ENCODE assay signal across 9 cellular contexts in the genomic region with DNA sequence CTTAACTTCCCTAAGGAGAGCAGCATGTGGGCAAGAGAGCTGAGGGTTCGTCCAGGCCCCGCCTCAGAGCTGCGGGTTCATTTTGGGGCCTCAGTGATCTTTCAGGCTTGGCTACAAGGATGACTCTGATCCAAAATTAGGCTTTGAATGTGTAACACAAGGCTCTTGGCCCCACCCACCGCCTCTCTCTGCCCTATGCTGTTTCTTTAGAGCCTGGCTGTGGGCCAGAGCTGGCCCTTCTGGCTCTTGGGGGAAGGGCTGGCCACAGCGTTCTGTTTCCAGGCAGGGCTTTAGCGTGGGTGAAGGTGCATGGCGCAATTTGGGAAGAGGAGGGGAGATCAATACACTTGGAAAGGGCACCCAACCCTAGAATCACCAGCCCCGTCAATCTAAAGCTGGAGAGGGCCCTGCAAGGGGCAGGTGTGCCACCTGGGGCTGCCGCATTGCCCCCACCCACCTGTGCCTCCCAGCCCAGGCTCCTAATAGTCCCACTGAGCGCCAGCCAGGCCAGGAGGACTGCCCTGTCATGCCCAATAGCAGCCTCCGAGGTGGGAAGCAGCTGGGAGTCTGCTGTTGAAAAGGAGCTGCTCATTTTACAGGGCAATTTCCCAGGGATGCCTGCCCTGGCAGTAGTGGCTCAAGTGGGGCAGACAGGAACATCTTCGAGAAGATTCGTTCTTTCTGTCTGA.
DNase-seq lines count a peak whose midpoint lies in the region; ATAC-seq and TF ChIP-seq lines count a peak whose summit lies in the region.
"Had no signal": no experiment of that assay in that cellular context is flagged by ENCODE, and none has a peak within 500 bp of the region (broad histone marks: within the 10 kb centered on the region; RNA-seq: fewer than 3 reads in every experiment).

No MANE protein-coding gene starts in this region.

- ATAC-seq in HG03045 (IDR thresholded peaks at IDR 0.05; ENCODE audit: unreplicated experiment) = no peak
- no peak for ATAC-seq in HG02885 (IDR thresholded peaks at IDR 0.05; ENCODE audit: poor library complexity, unreplicated experiment)

- H3K36me3 ChIP-seq in H7 (replicated peaks; ENCODE audit: control insufficient read depth, insufficient read depth, low read length) (no peaks in the 10 kb centered on the region), testis (ENCODE audit: low read depth, missing control alignments) (no peaks in the 10 kb centered on the region)
- H3K36me3 ChIP-seq: neutrophil had no signal

- intact Hi-C loops in testis (cut with DNase I; ENCODE audit: low total_unique reads) = loop anchor here (10.0 kb wide), 1 partner anchor 64 kb away; no protein-coding TSS in a partner anchor

- H3K27ac ChIP-seq in testis = peak overlapping the region; percentile 75 to 79

- no peaks in the 10 kb centered on the region for H3K9me3 ChIP-seq in testis
- H3K9me3 ChIP-seq: neutrophil had no signal

- H3K4me3 ChIP-seq in H7 (ENCODE audit: insufficient read depth, low read depth, low read length) (no peak overlapping the region), cardiac fibroblast (replicated peaks in 1 of 2; ENCODE audit: low read depth in 2 of 2, low read length in 2 of 2) (peak overlapping the region in 1 of 2 donors; percentile 3), testis (peak overlapping the region in 1 of 2 donors; percentile 34)

- DNase-seq in H7 (peak; percentile 54), NCI-H524 treated with DMSO at 0.1 percent for 48 hours (lab: John Stamatoyannopoulos, UW) (peak; percentile 62), cardiac fibroblast (ENCODE audit: low read depth in 2 of 2) (peak; percentile 88 to 97), left kidney (ENCODE audit: low read depth, low spot score) (peak; percentile 64), testis (peak; percentile 86), T-helper 2 cell (no peak)

- H3K4me1 ChIP-seq in testis = peaks cover 27% of the 10 kb centered on the region

- TF ChIP-seq CTCF in cardiac fibroblast (IDR thresholded peaks at IDR 0.05; ENCODE audit: low read depth, low read length) (no peak), testis (IDR thresholded peaks at IDR 0.05) (no peak)

- 39 to 45% methylated on average over 8 to 13 of the region's 13 CpGs for WGBS in testis, 2 donors

- no peak for TF ChIP-seq POLR2A in testis (IDR thresholded peaks at IDR 0.05)

- H3K27me3 ChIP-seq in H7 (ENCODE audit: control insufficient read depth, insufficient read depth, low read length) (no peaks in the 10 kb centered on the region), testis (no peaks in the 10 kb centered on the region)
- H3K27me3 ChIP-seq: neutrophil had no signal

Comparison
In these comparisons a context has a peak if more than half of its experiments do, and no peak if none do; other contexts are left out.
1. DNase-seq: peak in H7 (single experiment), NCI-H524 treated with DMSO at 0.1 percent for 48 hours (single experiment), cardiac fibroblast (2 of 2), left kidney (single experiment) and testis (single experiment); none in T-helper 2 cell (0 of 5).